8 cellular contexts compared by ENCODE assay signal in the genomic region with DNA sequence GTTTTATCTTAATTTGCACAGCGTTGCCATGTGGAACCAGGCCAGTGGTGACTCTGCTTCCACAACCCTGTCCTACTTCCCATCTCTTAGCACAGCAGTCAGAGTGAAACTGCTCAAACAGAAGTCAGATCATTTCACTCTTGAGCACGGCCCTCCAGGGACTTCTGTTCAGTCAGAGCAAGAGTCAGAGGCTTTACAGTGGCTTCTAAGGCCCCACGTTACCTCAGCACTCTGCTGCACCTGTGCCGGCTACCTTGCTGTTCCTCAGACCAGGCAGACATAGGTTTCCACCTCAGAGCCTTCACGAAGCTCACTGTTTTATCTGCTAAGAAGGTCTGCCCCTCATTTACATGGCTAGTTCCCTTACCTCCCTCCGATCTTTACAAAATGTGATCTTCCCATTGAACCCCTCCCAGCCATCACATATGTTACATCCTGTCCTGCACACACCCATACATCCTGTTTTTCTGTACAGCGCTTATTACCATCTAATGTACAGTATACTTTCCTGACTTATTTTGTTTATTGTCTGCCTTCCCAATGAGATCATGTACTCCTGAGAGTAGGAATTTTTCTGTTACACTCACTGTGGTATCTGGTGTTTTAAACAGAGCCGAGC. TPM values are rescaled to one million over a fixed set of nuclear protein-coding genes. Genes with fewer than 3 reads are reported as not detected.
A peak's percentile ranks its signal among the peaks of the same experiment; 100 is the strongest.
DNase-seq lines count a peak whose midpoint lies in the region; ATAC-seq and TF ChIP-seq lines count a peak whose summit lies in the region.

No MANE protein-coding gene starts in this region.

- peak; percentile 98 for ATAC-seq in GM21423 (IDR thresholded peaks at IDR 0.05; ENCODE audit: unreplicated experiment)
- peak; percentile 99 for ATAC-seq in HG03571 (IDR thresholded peaks at IDR 0.05; ENCODE audit: unreplicated experiment)
- ATAC-seq in esophagus mucosa = peak; percentile 64
- no peak for ATAC-seq in psoas muscle

- in situ Hi-C loops in GM13977 (cut with MboI; ENCODE audit: low pct_unique_long_range_greater_than_20kb, low sequenced_read_pairs, unreplicated experiment) = no loop called here

- intact Hi-C loops in posterior vena cava (cut with DNase I) = no loop called here
- intact Hi-C loops in psoas muscle (cut with DNase I) = loop anchor here in 1 of 2 donors (10.0 kb wide), 1 partner anchor 1528 kb away; no protein-coding TSS in a partner anchor

- H3K27ac ChIP-seq in psoas muscle = no peak overlapping the region

- H3K27me3 ChIP-seq in psoas muscle (ENCODE audit: insufficient read depth in 3 of 3, low read length in 2 of 3) = no peaks in the 10 kb centered on the region

- no peak for TF ChIP-seq CTCF in GM13977 (IDR thresholded peaks at IDR 0.05; ENCODE audit: extremely low read depth, insufficient read depth, missing control alignments)
- no peak for TF ChIP-seq CTCF in psoas muscle (IDR thresholded peaks at IDR 0.05)

- no peak overlapping the region for H3K4me3 ChIP-seq in psoas muscle

- WGBS in psoas muscle, 3 donors = 85 to 89% (median 88%) methylated on average over 8 of the region's 8 CpGs

- peak; percentile 72 for DNase-seq in GM13977 (ENCODE audit: low spot score)
- no peak for DNase-seq in posterior vena cava (ENCODE audit: low spot score)
- no peak for DNase-seq in inferior parietal cortex (ENCODE audit: extremely low spot score)
- DNase-seq in T-helper 9 cell = no peak
- no peak for DNase-seq in psoas muscle

- no peaks in the 10 kb centered on the region for H3K9me3 ChIP-seq in psoas muscle

- H3K4me1 ChIP-seq in psoas muscle = no peaks in the 10 kb centered on the region

- peaks cover 2 to 96% of the 10 kb centered on the region in 2 donors for H3K36me3 ChIP-seq in psoas muscle (ENCODE audit: insufficient read depth in 1 of 2, low read depth in 1 of 2)

RNA-seq across cellular contexts. Expression of a gene that starts 41.6 kb away (rescaled TPM):
- total RNA-seq in esophagus mucosa = 57.5 TPM
- 10 to 100 TPM; 73.4 to 81.4 TPM for total RNA-seq in posterior vena cava
- 10 to 100 TPM; 30.6 to 45.2 (median 42.7) TPM for total RNA-seq in psoas muscle
- 10 to 100 TPM; 28.5 to 58.6 (median 33.3) TPM for polyA plus RNA-seq in psoas muscle

Comparison
In these comparisons a context has a peak if more than half of its experiments do, and no peak if none do; other contexts are left out.
1. ATAC-seq: peak in GM21423 (single experiment), HG03571 (single experiment) and esophagus mucosa (single experiment); none in psoas muscle (0 of 4).